ENCODE assay signal across 16 cellular contexts in genomic region chr3:140420621-140421357, GRCh38.
DNase-seq lines count a peak whose midpoint lies in the region; FAIRE-seq and TF ChIP-seq lines count a peak whose summit lies in the region.
"Had no signal": no experiment of that assay in that cellular context is flagged by ENCODE, and none has a peak within 500 bp of the region (broad histone marks: within the 10 kb centered on the region; RNA-seq: fewer than 3 reads in every experiment).

No MANE protein-coding gene starts in this region.

- no peaks in the 10 kb centered on the region for H3K27me3 Mint-ChIP-seq in mesothelial cell of epicardium (ENCODE audit: low read depth)

- intact Hi-C loops in tibial artery (cut with DNase I; ENCODE audit: low total_unique reads) = no loop called here

- no peak for FAIRE-seq in RCC 7860 (lab: Jason Lieb, UNC)
- FAIRE-seq: islet of Langerhans had no signal

- H3K27me3 ChIP-seq in tibial artery = no peaks in the 10 kb centered on the region
- H3K27me3 ChIP-seq: BLaER1 treated with 17β-estradiol and CSF1 and Interleukin-3, amounts not matched to agents 10 nM and 100 nM had no signal

- H3K9me3 ChIP-seq in tibial artery = no peaks in the 10 kb centered on the region
- H3K9me3 ChIP-seq: BLaER1 treated with 17β-estradiol and CSF1 and Interleukin-3, amounts not matched to agents 10 nM and 100 nM had no signal

- DNase-seq in ACHN = peak; percentile 10
- peak; percentile 13 for DNase-seq in RCC 7860 (ENCODE audit: low spot score)
- DNase-seq in fibroblast of peridontal ligament (ENCODE audit: extremely low read depth) = peak; percentile 71
- DNase-seq in mesothelial cell of epicardium (ENCODE audit: low spot score in 2 of 2, unreplicated experiment in 2 of 2) = no peak
- no peak for DNase-seq in SHP77 treated with DMSO at 0.1 percent for 48 hours (lab: John Stamatoyannopoulos, UW)
- no peak for DNase-seq in NCI-H1436 treated with DMSO at 0.1 percent for 48 hours (lab: John Stamatoyannopoulos, UW)
- no peak for DNase-seq in HPDE6-E6E7 (ENCODE audit: extremely low spot score)
- no peak for DNase-seq in tibial artery
- DNase-seq: activated T-cell treated with anti-CD3 and anti-CD28 coated beads, Interleukin-2, amount 50 U/mL, for 72 hours; effector CD8-positive, alpha-beta T cell; NCI-H146; OCI-M1 had no signal

- H3K4me1 ChIP-seq in tibial artery = peaks cover 0 to 30% (median 3%) of the 10 kb centered on the region in 4 donors
- H3K4me1 ChIP-seq: BLaER1 treated with 17β-estradiol and CSF1 and Interleukin-3, amounts not matched to agents 10 nM and 100 nM had no signal

- no peak overlapping the region for H3K27ac ChIP-seq in tibial artery
- H3K27ac ChIP-seq: BLaER1 treated with 17β-estradiol and CSF1 and Interleukin-3, amounts not matched to agents 10 nM and 100 nM; HL-60; VCaP had no signal

- in situ Hi-C loops in ACHN (cut with HindIII; ENCODE audit: low pct_ligation_motif_present, low pct_unique_long_range_greater_than_20kb, low sequenced_read_pairs) = no loop called here

- H3K36me3 ChIP-seq in tibial artery = no peaks in the 10 kb centered on the region
- H3K36me3 ChIP-seq: BLaER1 treated with 17β-estradiol and CSF1 and Interleukin-3, amounts not matched to agents 10 nM and 100 nM had no signal

- no peak overlapping the region for H3K4me3 ChIP-seq in tibial artery
- H3K4me3 ChIP-seq: BLaER1 treated with 17β-estradiol and CSF1 and Interleukin-3, amounts not matched to agents 10 nM and 100 nM had no signal

- H3K27ac Mint-ChIP-seq in mesothelial cell of epicardium = peak overlapping the region; percentile 62
- H3K27ac Mint-ChIP-seq: activated T-cell treated with anti-CD3 and anti-CD28 coated beads, Interleukin-2, amount 50 U/mL, for 72 hours had no signal

- no peaks in the 10 kb centered on the region for H3K36me3 Mint-ChIP-seq in mesothelial cell of epicardium

- H3K4me3 Mint-ChIP-seq in mesothelial cell of epicardium = no peak overlapping the region
- H3K4me3 Mint-ChIP-seq: activated T-cell treated with anti-CD3 and anti-CD28 coated beads, Interleukin-2, amount 50 U/mL, for 72 hours had no signal

- TF ChIP-seq CTCF in mesothelial cell of epicardium (IDR thresholded peaks at IDR 0.05; ENCODE audit: unreplicated experiment) (no peak), tibial artery (IDR thresholded peaks at IDR 0.05) (no peak)

- H3K9me3 Mint-ChIP-seq in mesothelial cell of epicardium = peaks cover 2% of the 10 kb centered on the region
- H3K9me3 Mint-ChIP-seq: activated T-cell treated with anti-CD3 and anti-CD28 coated beads, Interleukin-2, amount 50 U/mL, for 72 hours had no signal

- peaks cover 49% of the 10 kb centered on the region for H3K4me1 Mint-ChIP-seq in mesothelial cell of epicardium

Comparison
In these comparisons a context has a peak if more than half of its experiments do, and no peak if none do; other contexts are left out.
1. DNase-seq: peak in ACHN (single experiment), RCC 7860 (single experiment) and fibroblast of peridontal ligament (single experiment); none in mesothelial cell of epicardium (0 of 2), SHP77 treated with DMSO at 0.1 percent for 48 hours (single experiment), NCI-H1436 treated with DMSO at 0.1 percent for 48 hours (single experiment), HPDE6-E6E7 (single experiment) and tibial artery (0 of 2).